ENCODE assay signal across 19 cellular contexts in the genomic region with DNA sequence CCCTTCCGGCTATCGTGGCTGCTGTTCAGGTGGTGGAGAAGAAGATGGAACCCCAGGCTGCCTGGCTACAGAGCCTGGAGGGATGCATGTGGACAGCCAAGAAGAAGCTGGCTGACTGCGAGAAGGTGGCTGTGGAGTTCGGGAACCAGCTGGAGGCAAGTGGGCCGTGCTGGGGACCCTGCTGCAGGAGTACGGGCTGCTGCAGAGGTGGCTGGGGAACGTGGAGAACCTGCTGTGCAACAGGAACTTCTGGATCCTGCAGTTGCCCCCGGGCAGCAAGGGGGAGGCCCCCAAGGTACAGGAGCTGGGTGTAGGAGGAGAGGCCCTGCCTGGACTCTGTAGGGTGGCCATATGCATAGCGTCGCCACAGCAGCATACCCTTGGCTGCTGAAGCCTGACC.
DNase-seq lines count a peak whose midpoint lies in the region; ATAC-seq lines count a peak whose summit lies in the region.
"Had no signal": no experiment of that assay in that cellular context is flagged by ENCODE, and none has a peak within 500 bp of the region (broad histone marks: within the 10 kb centered on the region; RNA-seq: fewer than 3 reads in every experiment).

No MANE protein-coding gene starts in this region.

- peaks cover 19 to 38% of the 10 kb centered on the region in 2 donors for H3K4me1 Mint-ChIP-seq in stimulated activated naive B cell treated with anti-CD40 and anti-IgM and Interleukin-4, amounts not matched to agents 10 μg/mL and 1 μg/mL and 100 μg/mL, for 72 hours

- peaks cover 29 to 36% of the 10 kb centered on the region in 2 donors for H3K36me3 Mint-ChIP-seq in stimulated activated naive B cell treated with anti-CD40 and anti-IgM and Interleukin-4, amounts not matched to agents 10 μg/mL and 1 μg/mL and 100 μg/mL, for 72 hours

- peak; percentile 59 for DNase-seq in activated effector memory CD4-positive, alpha-beta T cell treated with anti-CD3 and anti-CD28 coated beads, Interleukin-2, amount 50 U/mL, for 16 hours
- DNase-seq in activated effector memory CD4-positive, alpha-beta T cell treated with Interleukin-2 at 50 U/mL for 16 hours, result no peak
- DNase-seq in ELF-1 (ENCODE audit: low read depth, low spot score), result peak; percentile 56
- DNase-seq in islet precursor cell, result peak; percentile 48
- no peak for DNase-seq in stimulated activated naive B cell treated with anti-CD40 and anti-IgM and Interleukin-4, amounts not matched to agents 10 μg/mL and 1 μg/mL and 100 μg/mL, for 72 hours
- no peak for DNase-seq in activated gamma-delta T cell treated with Interleukin-2 at 50 U/mL for 16 hours
- DNase-seq: BE2C; Caco-2; CD4-positive, alpha-beta memory T cell; Karpas-422; NCI-H1694; NCI-H2081 treated with DMSO at 0.1 percent for 48 hours; NCI-H2171 treated with DMSO at 0.1 percent for 48 hours; NCI-H526 treated with DMSO at 0.1 percent for 48 hours; OCI-M1 had no signal

- H3K4me3 Mint-ChIP-seq in stimulated activated naive B cell treated with anti-CD40 and anti-IgM and Interleukin-4, amounts not matched to agents 10 μg/mL and 1 μg/mL and 100 μg/mL, for 72 hours, result no peak overlapping the region

- no peaks in the 10 kb centered on the region for H3K9me3 Mint-ChIP-seq in stimulated activated naive B cell treated with anti-CD40 and anti-IgM and Interleukin-4, amounts not matched to agents 10 μg/mL and 1 μg/mL and 100 μg/mL, for 72 hours
- H3K9me3 Mint-ChIP-seq: CD4-positive, alpha-beta memory T cell; IgD-negative memory B cell had no signal

- H3K27me3 Mint-ChIP-seq in stimulated activated naive B cell treated with anti-CD40 and anti-IgM and Interleukin-4, amounts not matched to agents 10 μg/mL and 1 μg/mL and 100 μg/mL, for 72 hours, result no peaks in the 10 kb centered on the region
- H3K27me3 Mint-ChIP-seq: CD4-positive, alpha-beta memory T cell; IgD-negative memory B cell had no signal

- peak overlapping the region; percentile 3 for H3K27ac Mint-ChIP-seq in stimulated activated naive B cell treated with anti-CD40 and anti-IgM and Interleukin-4, amounts not matched to agents 10 μg/mL and 1 μg/mL and 100 μg/mL, for 72 hours

- ATAC-seq in stimulated activated naive B cell treated with anti-CD40 and anti-IgM and Interleukin-4, amounts not matched to agents 10 μg/mL and 1 μg/mL and 100 μg/mL, for 72 hours (replicated peaks), result no peak
- no peak for ATAC-seq in GM21825 (IDR thresholded peaks at IDR 0.05; ENCODE audit: unreplicated experiment)
- ATAC-seq: A549, Right ventricle myocardium inferior had no signal

Comparison
In these comparisons a context has a peak if more than half of its experiments do, and no peak if none do; other contexts are left out.
1. DNase-seq: peak in activated effector memory CD4-positive, alpha-beta T cell treated with anti-CD3 and anti-CD28 coated beads, Interleukin-2, amount 50 U/mL, for 16 hours (single experiment), ELF-1 (single experiment) and islet precursor cell (single experiment); none in activated effector memory CD4-positive, alpha-beta T cell treated with Interleukin-2 at 50 U/mL for 16 hours (single experiment), stimulated activated naive B cell treated with anti-CD40 and anti-IgM and Interleukin-4, amounts not matched to agents 10 μg/mL and 1 μg/mL and 100 μg/mL, for 72 hours (single experiment) and activated gamma-delta T cell treated with Interleukin-2 at 50 U/mL for 16 hours (single experiment).